In genomic region chr5:151775025-151775606, GRCh38 we compare ENCODE assay signal across 12 cellular contexts. TPM values are rescaled to one million over a fixed set of nuclear protein-coding genes. Genes with fewer than 3 reads are reported as not detected.
A peak's percentile ranks its signal among the peaks of the same experiment; 100 is the strongest.
DNase-seq lines count a peak whose midpoint lies in the region; ATAC-seq, FAIRE-seq and TF ChIP-seq lines count a peak whose summit lies in the region.
"Had no signal": no experiment of that assay in that cellular context is flagged by ENCODE, and none has a peak within 500 bp of the region (broad histone marks: within the 10 kb centered on the region; RNA-seq: fewer than 3 reads in every experiment).

No MANE protein-coding gene starts in this region.

- peak overlapping the region; percentile 90 for H3K4me2 ChIP-seq in HepG2 (ENCODE audit: low read depth, low read length)

- POLR2A ChIA-PET in HepG2 (lab: Yijun Ruan, JAX): interaction anchor here (0.9 to 5.4 kb wide), 4 partner anchors 13 to 522 kb away, joined by 3 to 73 read pairs (median 3); partner anchors contain the start of genes ATOX1 and GM2A

- peaks cover 79% of the 10 kb centered on the region for H4K20me1 ChIP-seq in HepG2 (ENCODE audit: insufficient read depth, low read length)

- peak overlapping the region; percentile 28 to 92 (median 31) for H3K4me3 Mint-ChIP-seq in immature natural killer cell

- TF ChIP-seq EP300 in HepG2 (IDR thresholded peaks at IDR 0.05; ENCODE audit: low read depth in 2 of 2, low read length in 2 of 2) (no peak), HepG2 (CRISPR knock-in tag; IDR thresholded peaks at IDR 0.05; ENCODE audit: borderline replicate concordance) (no peak)

- H3K27ac ChIP-seq in HepG2 (ENCODE audit: extremely low read length, insufficient read depth, low read length): no peak overlapping the region
- H3K27ac ChIP-seq in right lobe of liver: no peak overlapping the region
- peak overlapping the region; percentile 96; the same call in 1 of the 2 replicates for H3K27ac ChIP-seq in VCaP
- H3K27ac ChIP-seq in vagina: peak overlapping the region; percentile 95
- H3K27ac ChIP-seq: parathyroid adenoma had no signal

- H3K27me3 Mint-ChIP-seq in immature natural killer cell (ENCODE audit: low read depth in 3 of 3): peaks cover 0 to 10% (median 9%) of the 10 kb centered on the region in 3 donors

- TF ChIP-seq CTCF in HepG2 (CRISPR knock-in tag; IDR thresholded peaks at IDR 0.05) (no peak), right lobe of liver (IDR thresholded peaks at IDR 0.05) (no peak), VCaP (conservative IDR thresholded peaks at IDR 0.05) (no peak), vagina (IDR thresholded peaks at IDR 0.05) (no peak)

- CTCF ChIA-PET in HepG2 (lab: Yijun Ruan, JAX; ENCODE audit: low intra/inter-chr PET ratio, low total read pairs): no interaction called here

- DNase-seq in HepG2 (ENCODE audit: low spot score) (no peak), right lobe of liver (no peak), immature natural killer cell (no peak), vagina (ENCODE audit: extremely low spot score in 2 of 2) (no peak), NOMO-1 treated with dmso at 0.1 percent for 144 hours (lab: John Stamatoyannopoulos, UW; ENCODE audit: unreplicated experiment) (no peak)
- DNase-seq: heart right ventricle, NCI-H2029 had no signal

- no peaks in the 10 kb centered on the region for H3K9me3 Mint-ChIP-seq in immature natural killer cell

- no peak for FAIRE-seq in HepG2 (lab: Jason Lieb, UNC)
- FAIRE-seq: bronchial epithelial cell had no signal

- peaks cover 72 to 74% of the 10 kb centered on the region in 2 donors for H3K4me1 Mint-ChIP-seq in immature natural killer cell

- H3K27me3 ChIP-seq in HepG2 (ENCODE audit: control insufficient read depth in 1 of 2, insufficient read depth in 2 of 2, low read length in 2 of 2) (no peaks in the 10 kb centered on the region; a peak in 1 of 5 replicates), right lobe of liver (no peaks in the 10 kb centered on the region), vagina (no peaks in the 10 kb centered on the region)
- H3K27me3 ChIP-seq: heart right ventricle had no signal

- peaks cover 71% of the 10 kb centered on the region for H3K4me1 ChIP-seq in HepG2 (ENCODE audit: insufficient read depth, low read length)
- peaks cover 0 to 59% (median 8%) of the 10 kb centered on the region in 4 donors for H3K4me1 ChIP-seq in right lobe of liver
- H3K4me1 ChIP-seq in vagina: peaks cover 76% of the 10 kb centered on the region

- in situ Hi-C loops in HepG2 (cut with HindIII; ENCODE audit: extremely low pct_ligation_motif_present, low pct_unique_long_range_greater_than_20kb): no loop called here

- no peak for TF ChIP-seq RAD21 in HepG2 (CRISPR knock-in tag; IDR thresholded peaks at IDR 0.05)

- intact Hi-C loops in HepG2 (cut with micrococcal nuclease; ENCODE audit: unreplicated experiment): no loop called here
- intact Hi-C loops in right lobe of liver (cut with DNase I): no loop called here
- intact Hi-C loops in vagina (cut with DNase I): loop anchor here (5.0 kb wide), 1 partner anchor 512 kb away; no protein-coding TSS in a partner anchor

- peak overlapping the region in 2 of 3 experiments; percentile 14 to 91; a peak in 3 of 6 replicates for H3K4me3 ChIP-seq in HepG2 (replicated peaks in 1 of 3; ENCODE audit: insufficient read depth in 1 of 3, low read depth in 2 of 3, low read length in 3 of 3)
- no peak overlapping the region for H3K4me3 ChIP-seq in right lobe of liver
- no peak overlapping the region for H3K4me3 ChIP-seq in vagina

- no peak overlapping the region for H2AFZ ChIP-seq in HepG2 (ENCODE audit: low read length)
- H2AFZ ChIP-seq: parathyroid adenoma had no signal

- peak overlapping the region; percentile 23; the same call in 1 of the 2 replicates for H3K9ac ChIP-seq in HepG2 (ENCODE audit: insufficient read depth, low read depth, low read length)
- H3K9ac ChIP-seq: parathyroid adenoma had no signal

- peaks cover 81% of the 10 kb centered on the region for H3K79me2 ChIP-seq in HepG2 (ENCODE audit: insufficient read depth, low read length)

- no TSS peak for BruUV-seq in HepG2 (replicated peaks; lab: Mats Ljungman, UMichigan)

- TF ChIP-seq POLR2A in HepG2 (IDR thresholded peaks at IDR 0.05; ENCODE audit: insufficient read depth in 1 of 2, low read depth in 2 of 2, low read length in 2 of 2) (no peak), right lobe of liver (IDR thresholded peaks at IDR 0.05) (no peak), vagina (IDR thresholded peaks at IDR 0.05) (no peak)

- 27% methylated on average over 3 of the region's 3 CpGs for WGBS in HepG2 (ENCODE audit: low lambda C conversion rate)
- WGBS in right lobe of liver (ENCODE audit: insufficient coverage, low coverage, low lambda C conversion rate, missing lambda C conversion rate): 33% methylated on average over 3 of the region's 3 CpGs

- H3K9me3 ChIP-seq in HepG2 (ENCODE audit: low read length) (no peaks in the 10 kb centered on the region), right lobe of liver (no peaks in the 10 kb centered on the region), vagina (no peaks in the 10 kb centered on the region)
- H3K9me3 ChIP-seq: heart right ventricle had no signal

- ATAC-seq in HepG2 (no peak), right lobe of liver (no peak), HG02571 (IDR thresholded peaks at IDR 0.05; ENCODE audit: unreplicated experiment) (no peak), GM21737 (IDR thresholded peaks at IDR 0.05; ENCODE audit: unreplicated experiment) (no peak)
- ATAC-seq: heart right ventricle had no signal

- H3K36me3 ChIP-seq in HepG2 (replicated peaks in 1 of 2; ENCODE audit: control insufficient read depth in 1 of 2, insufficient read depth in 2 of 2, low read length in 2 of 2) (peaks cover 2 to 9% of the 10 kb centered on the region in 2 experiments; a peak in 4 of 5 replicates), right lobe of liver (no peaks in the 10 kb centered on the region), vagina (no peaks in the 10 kb centered on the region)

- peaks cover 0 to 12% (median 4%) of the 10 kb centered on the region in 3 donors for H3K36me3 Mint-ChIP-seq in immature natural killer cell

- peak overlapping the region in 5 of 6 donors; percentile 62 to 86 (median 72) for H3K27ac Mint-ChIP-seq in immature natural killer cell

TF ChIP-seq in HepG2, 621 proteins besides CTCF, POLR2A, EP300 and RAD21 (continues in another document):
- TF ChIP-seq EZH2 (conservative IDR thresholded peaks at IDR 0.05; ENCODE audit: low read depth, low read length) (no peak), JARID2 (CRISPR knock-in tag; IDR thresholded peaks at IDR 0.05; ENCODE audit: insufficient replicate concordance) (no peak)

RNA-seq across cellular contexts. Expression of gene G3BP1, which starts 3.4 kb away (rescaled TPM):
- 320 and 517 TPM in 2 replicates for total RNA-seq in HepG2 (2016; rRNA removed; fragmentation: Illumina TruSeq; extraction: Trizol)
- total RNA-seq in HepG2 (2016; cell fraction: cytosol; rRNA removed; fragmentation: Illumina TruSeq; extraction: Trizol; ENCODE audit: low read depth): 41.5 and 44.3 TPM in 2 replicates
- 318 and 499 TPM in 2 replicates for total RNA-seq in HepG2 (2016; cell fraction: insoluble cytoplasmic fraction; rRNA removed; fragmentation: Illumina TruSeq; extraction: Trizol)
- total RNA-seq in HepG2 (2016; cell fraction: membrane; rRNA removed; fragmentation: Illumina TruSeq; extraction: Trizol): 78.5 and 90.0 TPM in 2 replicates
- 169 and 180 TPM in 2 replicates for total RNA-seq in HepG2 (2016; cell fraction: nucleus; rRNA removed; fragmentation: Illumina TruSeq; extraction: Trizol)
- 36.7 and 36.8 TPM in 2 replicates for polyA plus RNA-seq in HepG2 (2011; rRNA removed)
- 19.1 and 29.1 TPM in 2 replicates for polyA plus RNA-seq in HepG2 (2011; cell fraction: cytosol; rRNA removed)
- polyA plus RNA-seq in HepG2 (2011; cell fraction: nucleus; rRNA removed): 21.7 and 24.8 TPM in 2 replicates
- 69.1 and 93.9 TPM in 2 replicates for polyA plus RNA-seq in HepG2 (2012)
- 10.9 and 11.4 TPM in 2 replicates for polyA plus RNA-seq in HepG2 (2016; cell fraction: cytosol; fragmentation: Illumina TruSeq; extraction: Trizol; ENCODE audit: low read depth)
- polyA plus RNA-seq in HepG2 (2016; cell fraction: insoluble cytoplasmic fraction; fragmentation: Illumina TruSeq; extraction: Trizol; ENCODE audit: low read depth): 267 and 318 TPM in 2 replicates
- polyA plus RNA-seq in HepG2 (2016; cell fraction: membrane; fragmentation: Illumina TruSeq; extraction: Trizol; ENCODE audit: low read depth): 32.9 and 35.3 TPM in 2 replicates
- polyA plus RNA-seq in HepG2 (2016; cell fraction: nucleus; fragmentation: Illumina TruSeq; extraction: Trizol; ENCODE audit: insufficient read depth, low read depth): 110 and 112 TPM in 2 replicates
- polyA minus RNA-seq in HepG2 (2011; rRNA and poly(A)+ RNA removed; ENCODE audit: low replicate concordance): 119 and 313 TPM in 2 replicates
- 75.4 and 95.6 TPM in 2 replicates for polyA minus RNA-seq in HepG2 (2011; cell fraction: cytosol; rRNA and poly(A)+ RNA removed)
- polyA minus RNA-seq in HepG2 (2011; cell fraction: nucleus; rRNA and poly(A)+ RNA removed): 143 and 162 TPM in 2 replicates
- 100 to 1,000 TPM in 2 of 6 experiments, 10 to 100 TPM in 4; 63.9 to 107 (median 94.5) TPM for total RNA-seq in right lobe of liver
- polyA plus RNA-seq in immature natural killer cell: 100 to 1,000 TPM; 124 to 148 (median 129) TPM
- total RNA-seq in vagina: 97.0 TPM

RNA-seq across cellular contexts. Expression of gene ATOX1, which starts 16.7 kb away (rescaled TPM):
- total RNA-seq in HepG2 (2016; rRNA removed; fragmentation: Illumina TruSeq; extraction: Trizol): 124 and 146 TPM in 2 replicates
- 55.4 and 83.7 TPM in 2 replicates for total RNA-seq in HepG2 (2016; cell fraction: cytosol; rRNA removed; fragmentation: Illumina TruSeq; extraction: Trizol; ENCODE audit: low read depth)
- total RNA-seq in HepG2 (2016; cell fraction: insoluble cytoplasmic fraction; rRNA removed; fragmentation: Illumina TruSeq; extraction: Trizol): 123 and 144 TPM in 2 replicates
- total RNA-seq in HepG2 (2016; cell fraction: membrane; rRNA removed; fragmentation: Illumina TruSeq; extraction: Trizol): 93.5 and 124 TPM in 2 replicates
- total RNA-seq in HepG2 (2016; cell fraction: nucleus; rRNA removed; fragmentation: Illumina TruSeq; extraction: Trizol): 49.1 and 52.7 TPM in 2 replicates
- 62.4 and 62.5 TPM in 2 replicates for polyA plus RNA-seq in HepG2 (2011; rRNA removed)
- 113 and 180 TPM in 2 replicates for polyA plus RNA-seq in HepG2 (2011; cell fraction: cytosol; rRNA removed)
- polyA plus RNA-seq in HepG2 (2011; cell fraction: nucleus; rRNA removed): 35.5 and 39.6 TPM in 2 replicates
- polyA plus RNA-seq in HepG2 (2012): 92.4 and 93.3 TPM in 2 replicates
- polyA plus RNA-seq in HepG2 (2016; cell fraction: cytosol; fragmentation: Illumina TruSeq; extraction: Trizol; ENCODE audit: low read depth): 97.4 and 143 TPM in 2 replicates
- 209 and 219 TPM in 2 replicates for polyA plus RNA-seq in HepG2 (2016; cell fraction: insoluble cytoplasmic fraction; fragmentation: Illumina TruSeq; extraction: Trizol; ENCODE audit: low read depth)
- polyA plus RNA-seq in HepG2 (2016; cell fraction: membrane; fragmentation: Illumina TruSeq; extraction: Trizol; ENCODE audit: low read depth): 131 and 173 TPM in 2 replicates
- 113 and 116 TPM in 2 replicates for polyA plus RNA-seq in HepG2 (2016; cell fraction: nucleus; fragmentation: Illumina TruSeq; extraction: Trizol; ENCODE audit: insufficient read depth, low read depth)
- polyA minus RNA-seq in HepG2 (2011; rRNA and poly(A)+ RNA removed; ENCODE audit: low replicate concordance): 66.0 and 83.2 TPM in 2 replicates
- 18.4 and 25.2 TPM in 2 replicates for polyA minus RNA-seq in HepG2 (2011; cell fraction: cytosol; rRNA and poly(A)+ RNA removed)
- polyA minus RNA-seq in HepG2 (2011; cell fraction: nucleus; rRNA and poly(A)+ RNA removed): 18.3 and 24.2 TPM in 2 replicates
- total RNA-seq in right lobe of liver: 100 to 1,000 TPM in 3 of 6 experiments, 10 to 100 TPM in 3; 83.1 to 177 (median 96.7) TPM
- polyA plus RNA-seq in immature natural killer cell: 100 to 1,000 TPM; 112 to 145 (median 113) TPM
- 120 TPM for total RNA-seq in vagina

Comparison
In these comparisons a context has a peak if more than half of its experiments do, and no peak if none do; other contexts are left out.
1. H3K4me3 ChIP-seq: peak in HepG2 (2 of 3); none in right lobe of liver (0 of 3) and vagina (0 of 2).
2. H3K27ac ChIP-seq: peak in VCaP (single experiment) and vagina (single experiment); none in HepG2 (single experiment) and right lobe of liver (0 of 3).